In genomic region chr10:93126484-93127052, GRCh38 we compare ENCODE assay signal across 1 cellular context.
TF ChIP-seq lines count a peak whose summit lies in the region.

No MANE protein-coding gene starts in this region.

TF ChIP-seq in GM23338, 12 proteins besides CTCF, POLR2A, EP300 and RAD21 (continued from another document):
- TF ChIP-seq ZNF462 (CRISPR knock-in tag; IDR thresholded peaks at IDR 0.05) = no peak
TF ChIP-seq in GM23338: peak in this region for 0.
